ENCODE assay signal across 1 cellular context in the genomic region with DNA sequence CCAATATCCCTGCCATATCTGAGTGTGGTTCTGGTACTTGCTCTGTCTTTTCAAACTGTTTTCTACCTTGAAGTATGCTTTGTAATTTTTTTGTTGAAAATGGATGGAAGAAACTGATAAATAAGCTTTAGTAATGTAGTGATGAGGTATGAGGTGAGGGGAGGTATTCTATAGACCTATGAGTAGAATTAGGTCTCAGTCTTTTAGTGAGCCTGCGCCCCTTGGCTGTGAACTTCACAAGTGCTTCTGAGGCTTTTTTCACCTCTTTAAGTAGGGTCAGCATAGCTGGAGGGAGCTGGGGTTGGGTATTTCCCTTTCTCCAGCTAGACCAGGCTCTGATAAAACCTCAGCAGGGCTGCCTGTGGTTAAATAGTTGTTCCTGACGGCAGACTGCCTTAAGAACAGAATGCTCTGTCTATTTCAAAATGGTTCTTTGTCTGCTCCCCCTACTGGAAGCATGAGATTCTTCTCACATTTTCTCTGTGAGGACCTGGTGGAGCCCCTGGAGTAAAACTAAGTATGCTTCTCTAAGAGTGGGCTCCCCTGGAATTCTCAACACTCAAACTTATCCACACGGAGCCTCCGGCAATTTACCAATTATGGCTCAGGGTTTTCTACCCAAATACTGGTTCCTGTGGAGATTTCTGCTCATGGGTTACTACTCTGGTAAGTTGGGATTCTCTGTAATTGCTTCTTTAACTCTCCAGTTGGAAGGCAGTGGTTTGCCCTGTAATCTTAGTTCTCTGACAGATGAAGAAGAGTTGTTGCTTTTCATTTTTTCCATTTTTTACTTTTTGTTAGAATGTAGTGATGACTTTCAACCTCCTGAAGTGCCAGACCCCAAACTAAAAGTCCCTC.
TF ChIP-seq lines count a peak whose summit lies in the region.

No MANE protein-coding gene starts in this region.

TF ChIP-seq in WTC11, 78 proteins besides CTCF, POLR2A, EP300 and RAD21 (continued from another document):
- TF ChIP-seq, protein P1, sequence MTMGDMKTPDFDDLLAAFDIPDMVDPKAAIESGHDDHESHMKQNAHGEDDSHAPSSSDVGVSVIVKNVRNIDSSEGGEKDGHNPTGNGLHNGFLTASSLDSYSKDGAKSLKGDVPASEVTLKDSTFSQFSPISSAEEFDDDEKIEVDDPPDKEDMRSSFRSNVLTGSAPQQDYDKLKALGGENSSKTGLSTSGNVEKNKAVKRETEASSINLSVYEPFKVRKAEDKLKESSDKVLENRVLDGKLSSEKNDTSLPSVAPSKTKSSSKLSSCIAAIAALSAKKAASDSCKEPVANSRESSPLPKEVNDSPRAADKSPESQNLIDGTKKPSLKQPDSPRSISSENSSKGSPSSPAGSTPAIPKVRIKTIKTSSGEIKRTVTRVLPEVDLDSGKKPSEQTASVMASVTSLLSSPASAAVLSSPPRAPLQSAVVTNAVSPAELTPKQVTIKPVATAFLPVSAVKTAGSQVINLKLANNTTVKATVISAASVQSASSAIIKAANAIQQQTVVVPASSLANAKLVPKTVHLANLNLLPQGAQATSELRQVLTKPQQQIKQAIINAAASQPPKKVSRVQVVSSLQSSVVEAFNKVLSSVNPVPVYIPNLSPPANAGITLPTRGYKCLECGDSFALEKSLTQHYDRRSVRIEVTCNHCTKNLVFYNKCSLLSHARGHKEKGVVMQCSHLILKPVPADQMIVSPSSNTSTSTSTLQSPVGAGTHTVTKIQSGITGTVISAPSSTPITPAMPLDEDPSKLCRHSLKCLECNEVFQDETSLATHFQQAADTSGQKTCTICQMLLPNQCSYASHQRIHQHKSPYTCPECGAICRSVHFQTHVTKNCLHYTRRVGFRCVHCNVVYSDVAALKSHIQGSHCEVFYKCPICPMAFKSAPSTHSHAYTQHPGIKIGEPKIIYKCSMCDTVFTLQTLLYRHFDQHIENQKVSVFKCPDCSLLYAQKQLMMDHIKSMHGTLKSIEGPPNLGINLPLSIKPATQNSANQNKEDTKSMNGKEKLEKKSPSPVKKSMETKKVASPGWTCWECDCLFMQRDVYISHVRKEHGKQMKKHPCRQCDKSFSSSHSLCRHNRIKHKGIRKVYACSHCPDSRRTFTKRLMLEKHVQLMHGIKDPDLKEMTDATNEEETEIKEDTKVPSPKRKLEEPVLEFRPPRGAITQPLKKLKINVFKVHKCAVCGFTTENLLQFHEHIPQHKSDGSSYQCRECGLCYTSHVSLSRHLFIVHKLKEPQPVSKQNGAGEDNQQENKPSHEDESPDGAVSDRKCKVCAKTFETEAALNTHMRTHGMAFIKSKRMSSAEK (CRISPR knock-in tag; IDR thresholded peaks at IDR 0.05; ENCODE audit: borderline replicate concordance), result no peak
- TF ChIP-seq ATF6 (CRISPR knock-in tag; IDR thresholded peaks at IDR 0.05), result no peak
- no peak for TF ChIP-seq ATF1 (CRISPR knock-in tag; IDR thresholded peaks at IDR 0.05)
